Comparison of ENCODE assay signal across 19 cellular contexts in the genomic region with DNA sequence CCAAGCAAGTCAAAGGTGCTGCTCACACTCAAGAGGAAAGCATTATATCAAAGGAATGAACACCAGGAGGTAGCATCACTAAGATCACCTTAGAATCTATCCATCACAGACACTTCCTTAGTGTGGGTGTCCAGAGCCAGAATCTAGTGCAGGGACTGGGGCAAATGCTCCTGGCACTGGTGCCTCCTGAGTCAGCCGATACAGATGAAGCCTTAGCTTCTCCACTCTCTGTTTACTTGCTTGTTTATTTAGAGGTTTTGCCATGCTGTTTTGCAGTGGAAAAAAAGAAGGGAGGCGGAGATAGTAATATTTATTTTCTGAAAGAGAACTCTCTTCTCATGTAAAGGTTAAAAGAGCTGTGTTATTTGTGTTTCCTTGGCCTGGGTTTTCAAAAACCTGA.
DNase-seq lines count a peak whose midpoint lies in the region; ATAC-seq, FAIRE-seq and TF ChIP-seq lines count a peak whose summit lies in the region.
"Had no signal": no experiment of that assay in that cellular context is flagged by ENCODE, and none has a peak within 500 bp of the region (broad histone marks: within the 10 kb centered on the region; RNA-seq: fewer than 3 reads in every experiment).

No MANE protein-coding gene starts in this region.

- H3K27me3 Mint-ChIP-seq in Calu3 (ENCODE audit: unreplicated experiment) = no peaks in the 10 kb centered on the region

- H3K36me3 Mint-ChIP-seq in Calu3 (ENCODE audit: insufficient read depth, unreplicated experiment) = peaks cover 11% of the 10 kb centered on the region
- H3K36me3 Mint-ChIP-seq: CD4-positive, alpha-beta memory T cell had no signal

- TF ChIP-seq CTCF in Calu3 (IDR thresholded peaks at IDR 0.05; ENCODE audit: unreplicated experiment) (no peak), pancreas (IDR thresholded peaks at IDR 0.05) (no peak)

- H3K4me1 Mint-ChIP-seq in Calu3 (ENCODE audit: low read depth, unreplicated experiment) = peaks cover 45% of the 10 kb centered on the region
- H3K4me1 Mint-ChIP-seq: CD4-positive, alpha-beta memory T cell had no signal

- H3K4me3 Mint-ChIP-seq in Calu3 (ENCODE audit: low read depth, unreplicated experiment) = no peak overlapping the region
- H3K4me3 Mint-ChIP-seq: CD4-positive, alpha-beta memory T cell had no signal

- H3K9me3 ChIP-seq in pancreas = no peaks in the 10 kb centered on the region
- H3K9me3 ChIP-seq: A549, BLaER1 had no signal

- FAIRE-seq in pancreas (lab: Jason Lieb, UNC) (no peak), GM12891 (lab: Jason Lieb, UNC) (no peak)
- FAIRE-seq: A549, K562 had no signal

- H3K4me3 ChIP-seq in pancreas = no peak overlapping the region
- H3K4me3 ChIP-seq: A549, BLaER1, K562 had no signal

- intact Hi-C loops in Calu3 (cut with micrococcal nuclease; ENCODE audit: unreplicated experiment) (no loop called here), pancreas (cut with DNase I) (no loop called here)

- BruUV-seq in Calu3 (replicated peaks; lab: Mats Ljungman, UMichigan) = no TSS peak

- ATAC-seq in pancreas = no peak
- ATAC-seq: A549, K562, PC-3 had no signal

- 62 to 85% methylated on average over 2 of the region's 2 CpGs for WGBS in pancreas, 2 donors

- H3K36me3 ChIP-seq in pancreas = no peaks in the 10 kb centered on the region
- H3K36me3 ChIP-seq: BLaER1 had no signal

- H3K27ac Mint-ChIP-seq in Calu3 (ENCODE audit: unreplicated experiment) = peak overlapping the region; percentile 91
- H3K27ac Mint-ChIP-seq: CD4-positive, alpha-beta memory T cell had no signal

- CTCF ChIA-PET in Calu3 (lab: Charles Lee) = no interaction called here

- H3K27ac ChIP-seq in caudate nucleus (ENCODE audit: low read depth, low read length) = peak overlapping the region; percentile 92
- H3K27ac ChIP-seq in layer of hippocampus (ENCODE audit: low read depth, low read length) = peak overlapping the region; percentile 83
- peak overlapping the region; percentile 77 for H3K27ac ChIP-seq in substantia nigra (ENCODE audit: low read depth, low read length, poor library complexity, severe bottlenecking)
- H3K27ac ChIP-seq in pancreas = no peak overlapping the region
- H3K27ac ChIP-seq: A549, BLaER1 had no signal

- peaks cover 0 to 6% (median 0%) of the 10 kb centered on the region in 3 donors for H3K4me1 ChIP-seq in pancreas
- H3K4me1 ChIP-seq: A549, BLaER1 had no signal

- no peak for TF ChIP-seq POLR2A in GM12891 (IDR thresholded peaks at IDR 0.05; ENCODE audit: low read depth, low read length)

- H3K27me3 ChIP-seq in layer of hippocampus (ENCODE audit: control insufficient read depth, insufficient read depth, low read length) = no peaks in the 10 kb centered on the region
- H3K27me3 ChIP-seq in pancreas = no peaks in the 10 kb centered on the region
- H3K27me3 ChIP-seq: BLaER1 had no signal

- DNase-seq in Calu3 (no peak), caudate nucleus (lab: John Stamatoyannopoulos, UW) (peak in 2 of 61 donors; percentile 10 to 13), substantia nigra (lab: John Stamatoyannopoulos, UW) (peak in 1 of 49 donors; percentile 34), NCI-H2171 treated with DMSO at 0.1 percent for 48 hours (lab: John Stamatoyannopoulos, UW) (no peak), pancreas (no peak), GM12891 (ENCODE audit: insufficient read length, low spot score) (no peak)
- no peak for DNase-seq in stimulated activated CD4-positive, alpha-beta T cell treated with anti-CD3 and anti-CD28 coated beads, Interleukin-2, amount 100 ng/mL, for 24 hours
- DNase-seq: CD4-positive, alpha-beta memory T cell; DMS79; NCI-H187; NCI-H2107; NCI-H226; PC-3; RPMI8226; SHP77 treated with DMSO at 0.1 percent for 48 hours had no signal

- peaks cover 8% of the 10 kb centered on the region for H3K9me3 Mint-ChIP-seq in Calu3 (ENCODE audit: low read depth, unreplicated experiment)

TF ChIP-seq in GM12891, 5 proteins besides CTCF, POLR2A, EP300 and RAD21:
- TF ChIP-seq SPI1 (IDR thresholded peaks at IDR 0.05; ENCODE audit: low read depth, low read length) (no peak), POLR2AphosphoS5 (IDR thresholded peaks at IDR 0.05; ENCODE audit: low read depth, low read length) (no peak), TAF1 (IDR thresholded peaks at IDR 0.05; ENCODE audit: low read depth, low read length) (no peak), PAX5 (IDR thresholded peaks at IDR 0.05; ENCODE audit: insufficient read depth, low read length, severe bottlenecking) (no peak), POU2F2 (IDR thresholded peaks at IDR 0.05; ENCODE audit: low read depth, low read length) (no peak)

Comparison
In these comparisons a context has a peak if more than half of its experiments do, and no peak if none do; other contexts are left out.
1. H3K27ac ChIP-seq: peak in caudate nucleus (single experiment), layer of hippocampus (single experiment) and substantia nigra (single experiment); none in pancreas (0 of 4).